ENCODE assay signal across 10 cellular contexts in genomic region chr14:61601923-61602732, GRCh38.
DNase-seq lines count a peak whose midpoint lies in the region; TF ChIP-seq lines count a peak whose summit lies in the region.
"Had no signal": no experiment of that assay in that cellular context is flagged by ENCODE, and none has a peak within 500 bp of the region (broad histone marks: within the 10 kb centered on the region; RNA-seq: fewer than 3 reads in every experiment).

No MANE protein-coding gene starts in this region.

- H3K27ac ChIP-seq in neuronal stem cell (replicated peaks; ENCODE audit: low read length), result no peak overlapping the region

- H3K14ac ChIP-seq in neuronal stem cell (ENCODE audit: low read length), result no peak overlapping the region

- no peak for TF ChIP-seq CTCF in chondrocyte (IDR thresholded peaks at IDR 0.05)

- H2BK15ac ChIP-seq in neuronal stem cell (ENCODE audit: low read length), result no peak overlapping the region

- H3K23ac ChIP-seq in neuronal stem cell (ENCODE audit: low read depth, low read length, poor library complexity), result no peak overlapping the region

- H3K27ac Mint-ChIP-seq in chondrocyte (ENCODE audit: unreplicated experiment), result peak overlapping the region; percentile 63
- H3K27ac Mint-ChIP-seq in activated naive CD4-positive, alpha-beta T cell treated with anti-CD3 and anti-CD28 coated beads for 36 hours, result no peak overlapping the region
- H3K27ac Mint-ChIP-seq: effector memory CD8-positive, alpha-beta T cell had no signal

- H3K27me3 Mint-ChIP-seq in chondrocyte (ENCODE audit: low read depth), result no peaks in the 10 kb centered on the region
- H3K27me3 Mint-ChIP-seq in activated naive CD4-positive, alpha-beta T cell treated with anti-CD3 and anti-CD28 coated beads for 36 hours (ENCODE audit: low read depth), result no peaks in the 10 kb centered on the region
- H3K27me3 Mint-ChIP-seq: effector memory CD8-positive, alpha-beta T cell had no signal

- CTCF ChIA-PET in activated naive CD4-positive, alpha-beta T cell treated with anti-CD3 and anti-CD28 coated beads for 36 hours (lab: Charles Lee), result no interaction called here

- no peaks in the 10 kb centered on the region for H3K9me3 Mint-ChIP-seq in chondrocyte (ENCODE audit: low read depth)
- H3K9me3 Mint-ChIP-seq in activated naive CD4-positive, alpha-beta T cell treated with anti-CD3 and anti-CD28 coated beads for 36 hours, result no peaks in the 10 kb centered on the region
- H3K9me3 Mint-ChIP-seq: effector memory CD8-positive, alpha-beta T cell had no signal

- H3K27me3 ChIP-seq in neuronal stem cell (ENCODE audit: control insufficient read depth in 3 of 3, insufficient read depth in 3 of 3, low read depth in 1 of 3, low read length in 3 of 3), result no peaks in the 10 kb centered on the region

- H3K4me1 ChIP-seq in neuronal stem cell (ENCODE audit: control insufficient read depth in 2 of 2, insufficient read depth in 1 of 2, low read depth in 1 of 2, low read length in 2 of 2), result peaks cover 12 to 19% of the 10 kb centered on the region in 2 donors

- H3K9me3 ChIP-seq in neuronal stem cell (replicated peaks in 1 of 2; ENCODE audit: control insufficient read depth in 2 of 2, insufficient read depth in 1 of 2, low read depth in 1 of 2, low read length in 2 of 2), result no peaks in the 10 kb centered on the region

- H3K79me1 ChIP-seq in neuronal stem cell (ENCODE audit: low read depth, low read length), result no peaks in the 10 kb centered on the region

- H3K4me3 Mint-ChIP-seq in chondrocyte (ENCODE audit: unreplicated experiment), result peak overlapping the region; percentile 37
- H3K4me3 Mint-ChIP-seq in activated naive CD4-positive, alpha-beta T cell treated with anti-CD3 and anti-CD28 coated beads for 36 hours, result no peak overlapping the region
- H3K4me3 Mint-ChIP-seq: effector memory CD8-positive, alpha-beta T cell had no signal

- no peak overlapping the region for H3K9ac ChIP-seq in neuronal stem cell (ENCODE audit: low read depth, low read length, poor library complexity)

- WGBS in neuronal stem cell (ENCODE audit: extremely low coverage in 2 of 2, insufficient read length in 2 of 2, insufficient replicate concordance in 1 of 2), 2 donors, result no CpG with 5 or more reads among the region's 13 CpGs

- no peak overlapping the region for H4K8ac ChIP-seq in neuronal stem cell (ENCODE audit: low read depth, low read length)

- no peak overlapping the region for H2BK12ac ChIP-seq in neuronal stem cell (ENCODE audit: low read length)

- H3K4me1 Mint-ChIP-seq in chondrocyte (ENCODE audit: low read depth), result peaks cover 69% of the 10 kb centered on the region
- H3K4me1 Mint-ChIP-seq in activated naive CD4-positive, alpha-beta T cell treated with anti-CD3 and anti-CD28 coated beads for 36 hours (ENCODE audit: low read depth), result peaks cover 20% of the 10 kb centered on the region

- H2AK5ac ChIP-seq in neuronal stem cell (ENCODE audit: low read depth, low read length), result no peak overlapping the region

- H3K4ac ChIP-seq in neuronal stem cell (ENCODE audit: low read length), result no peak overlapping the region

- no peak overlapping the region for H3K4me2 ChIP-seq in neuronal stem cell (ENCODE audit: insufficient read depth, low read length, poor library complexity, severe bottlenecking)

- H4K91ac ChIP-seq in neuronal stem cell (ENCODE audit: low read depth, low read length, poor library complexity), result no peak overlapping the region

- DNase-seq in D341Med (ENCODE audit: low spot score), result peak; percentile 53
- peak; percentile 72 to 74 for DNase-seq in NCI-H526 (lab: John Stamatoyannopoulos, UW)
- DNase-seq in chondrocyte (ENCODE audit: low spot score), result no peak
- DNase-seq in neuronal stem cell (ENCODE audit: low spot score), result no peak
- no peak for DNase-seq in GOT3 (lab: John Stamatoyannopoulos, UW)
- DNase-seq in activated naive CD4-positive, alpha-beta T cell treated with anti-CD3 and anti-CD28 coated beads for 36 hours, result no peak
- DNase-seq in pons (ENCODE audit: low spot score), result no peak
- no peak for DNase-seq in EL
- DNase-seq: effector memory CD8-positive, alpha-beta T cell; stimulated activated CD4-positive, alpha-beta T cell treated with anti-CD3 and anti-CD28 coated beads, Interleukin-4, amount 100 ng/mL, for 24 hours had no signal

- H3K36me3 ChIP-seq in neuronal stem cell (replicated peaks in 1 of 2; ENCODE audit: control insufficient read depth in 2 of 2, insufficient read depth in 2 of 2, low read length in 2 of 2), result no peaks in the 10 kb centered on the region

- no peaks in the 10 kb centered on the region for H3K36me3 Mint-ChIP-seq in chondrocyte (ENCODE audit: low read depth)
- no peaks in the 10 kb centered on the region for H3K36me3 Mint-ChIP-seq in activated naive CD4-positive, alpha-beta T cell treated with anti-CD3 and anti-CD28 coated beads for 36 hours (ENCODE audit: low read depth)

- H3K18ac ChIP-seq in neuronal stem cell (ENCODE audit: low read length), result no peak overlapping the region

- no peak overlapping the region for H2BK120ac ChIP-seq in neuronal stem cell (ENCODE audit: low read depth, low read length)

- no peak overlapping the region for H3K4me3 ChIP-seq in neuronal stem cell (ENCODE audit: low read length in 2 of 2)

- H2BK5ac ChIP-seq in neuronal stem cell (ENCODE audit: low read length), result no peak overlapping the region

- peak overlapping the region; percentile 12 for H2AFZ ChIP-seq in neuronal stem cell (ENCODE audit: low read length)

- intact Hi-C loops in activated naive CD4-positive, alpha-beta T cell treated with anti-CD3 and anti-CD28 coated beads for 36 hours (cut with micrococcal nuclease), result no loop called here

Comparison
In these comparisons a context has a peak if more than half of its experiments do, and no peak if none do; other contexts are left out.
1. DNase-seq: peak in D341Med (single experiment) and NCI-H526 (2 of 2); none in chondrocyte (single experiment), neuronal stem cell (single experiment), GOT3 (single experiment), activated naive CD4-positive, alpha-beta T cell treated with anti-CD3 and anti-CD28 coated beads for 36 hours (single experiment), pons (single experiment) and EL (single experiment).